1 cellular context compared by ENCODE assay signal in the genomic region with DNA sequence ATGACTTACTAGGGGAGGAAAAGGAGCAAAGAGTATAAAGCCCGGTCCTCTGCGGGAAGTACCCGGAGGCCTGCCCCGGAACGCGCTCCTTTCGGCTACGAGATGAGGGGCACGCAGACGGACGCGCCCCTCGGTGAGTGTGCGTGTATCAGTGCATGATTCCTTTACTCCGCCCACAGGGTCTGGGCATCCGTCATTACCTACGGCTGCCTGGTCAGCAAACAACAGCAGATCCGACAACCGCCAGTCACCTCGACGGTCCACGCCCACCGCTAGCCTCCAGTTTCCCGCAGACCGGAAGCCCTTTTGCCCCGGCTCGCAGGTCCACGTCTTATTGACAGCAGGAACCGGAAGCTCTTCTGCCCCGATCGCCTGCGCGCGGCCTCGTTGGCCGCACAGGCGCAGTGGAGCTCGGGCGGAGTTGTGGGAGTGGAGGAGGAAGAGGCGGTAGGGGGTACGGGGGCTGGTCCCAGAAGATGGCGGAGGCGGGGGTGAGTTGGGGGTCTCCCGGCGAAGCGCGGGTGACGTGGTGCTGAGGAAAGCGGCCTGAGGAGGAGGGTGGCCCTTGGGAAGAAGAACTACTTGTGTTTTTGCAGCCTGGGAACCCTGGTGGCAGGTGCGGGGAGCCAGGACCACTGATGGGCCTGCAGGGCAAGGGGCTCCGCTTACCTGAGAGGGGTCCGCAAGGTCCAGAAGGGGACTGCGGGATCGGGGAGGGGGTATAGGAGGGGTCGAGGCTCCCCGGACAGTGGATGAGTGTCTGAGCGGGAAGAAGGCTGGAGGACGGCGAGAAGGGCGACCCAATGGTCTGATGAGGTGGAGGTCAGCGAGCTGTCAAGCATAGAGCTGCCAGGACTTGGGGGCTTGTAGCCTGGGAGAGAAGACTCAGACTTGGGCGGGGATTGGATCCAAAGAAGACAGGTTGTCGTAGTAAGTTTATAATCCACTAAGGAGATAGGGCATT.
TF ChIP-seq lines count a peak whose summit lies in the region.

A gene (plus strand): TSS at position 421 of the 964 bp plus-strand sequence. CDS start 8,086 bp downstream, outside the sequence.

TF ChIP-seq in GM23338, 12 proteins besides CTCF, POLR2A, EP300 and RAD21 (continued from another document):
- TF ChIP-seq, protein P1, sequence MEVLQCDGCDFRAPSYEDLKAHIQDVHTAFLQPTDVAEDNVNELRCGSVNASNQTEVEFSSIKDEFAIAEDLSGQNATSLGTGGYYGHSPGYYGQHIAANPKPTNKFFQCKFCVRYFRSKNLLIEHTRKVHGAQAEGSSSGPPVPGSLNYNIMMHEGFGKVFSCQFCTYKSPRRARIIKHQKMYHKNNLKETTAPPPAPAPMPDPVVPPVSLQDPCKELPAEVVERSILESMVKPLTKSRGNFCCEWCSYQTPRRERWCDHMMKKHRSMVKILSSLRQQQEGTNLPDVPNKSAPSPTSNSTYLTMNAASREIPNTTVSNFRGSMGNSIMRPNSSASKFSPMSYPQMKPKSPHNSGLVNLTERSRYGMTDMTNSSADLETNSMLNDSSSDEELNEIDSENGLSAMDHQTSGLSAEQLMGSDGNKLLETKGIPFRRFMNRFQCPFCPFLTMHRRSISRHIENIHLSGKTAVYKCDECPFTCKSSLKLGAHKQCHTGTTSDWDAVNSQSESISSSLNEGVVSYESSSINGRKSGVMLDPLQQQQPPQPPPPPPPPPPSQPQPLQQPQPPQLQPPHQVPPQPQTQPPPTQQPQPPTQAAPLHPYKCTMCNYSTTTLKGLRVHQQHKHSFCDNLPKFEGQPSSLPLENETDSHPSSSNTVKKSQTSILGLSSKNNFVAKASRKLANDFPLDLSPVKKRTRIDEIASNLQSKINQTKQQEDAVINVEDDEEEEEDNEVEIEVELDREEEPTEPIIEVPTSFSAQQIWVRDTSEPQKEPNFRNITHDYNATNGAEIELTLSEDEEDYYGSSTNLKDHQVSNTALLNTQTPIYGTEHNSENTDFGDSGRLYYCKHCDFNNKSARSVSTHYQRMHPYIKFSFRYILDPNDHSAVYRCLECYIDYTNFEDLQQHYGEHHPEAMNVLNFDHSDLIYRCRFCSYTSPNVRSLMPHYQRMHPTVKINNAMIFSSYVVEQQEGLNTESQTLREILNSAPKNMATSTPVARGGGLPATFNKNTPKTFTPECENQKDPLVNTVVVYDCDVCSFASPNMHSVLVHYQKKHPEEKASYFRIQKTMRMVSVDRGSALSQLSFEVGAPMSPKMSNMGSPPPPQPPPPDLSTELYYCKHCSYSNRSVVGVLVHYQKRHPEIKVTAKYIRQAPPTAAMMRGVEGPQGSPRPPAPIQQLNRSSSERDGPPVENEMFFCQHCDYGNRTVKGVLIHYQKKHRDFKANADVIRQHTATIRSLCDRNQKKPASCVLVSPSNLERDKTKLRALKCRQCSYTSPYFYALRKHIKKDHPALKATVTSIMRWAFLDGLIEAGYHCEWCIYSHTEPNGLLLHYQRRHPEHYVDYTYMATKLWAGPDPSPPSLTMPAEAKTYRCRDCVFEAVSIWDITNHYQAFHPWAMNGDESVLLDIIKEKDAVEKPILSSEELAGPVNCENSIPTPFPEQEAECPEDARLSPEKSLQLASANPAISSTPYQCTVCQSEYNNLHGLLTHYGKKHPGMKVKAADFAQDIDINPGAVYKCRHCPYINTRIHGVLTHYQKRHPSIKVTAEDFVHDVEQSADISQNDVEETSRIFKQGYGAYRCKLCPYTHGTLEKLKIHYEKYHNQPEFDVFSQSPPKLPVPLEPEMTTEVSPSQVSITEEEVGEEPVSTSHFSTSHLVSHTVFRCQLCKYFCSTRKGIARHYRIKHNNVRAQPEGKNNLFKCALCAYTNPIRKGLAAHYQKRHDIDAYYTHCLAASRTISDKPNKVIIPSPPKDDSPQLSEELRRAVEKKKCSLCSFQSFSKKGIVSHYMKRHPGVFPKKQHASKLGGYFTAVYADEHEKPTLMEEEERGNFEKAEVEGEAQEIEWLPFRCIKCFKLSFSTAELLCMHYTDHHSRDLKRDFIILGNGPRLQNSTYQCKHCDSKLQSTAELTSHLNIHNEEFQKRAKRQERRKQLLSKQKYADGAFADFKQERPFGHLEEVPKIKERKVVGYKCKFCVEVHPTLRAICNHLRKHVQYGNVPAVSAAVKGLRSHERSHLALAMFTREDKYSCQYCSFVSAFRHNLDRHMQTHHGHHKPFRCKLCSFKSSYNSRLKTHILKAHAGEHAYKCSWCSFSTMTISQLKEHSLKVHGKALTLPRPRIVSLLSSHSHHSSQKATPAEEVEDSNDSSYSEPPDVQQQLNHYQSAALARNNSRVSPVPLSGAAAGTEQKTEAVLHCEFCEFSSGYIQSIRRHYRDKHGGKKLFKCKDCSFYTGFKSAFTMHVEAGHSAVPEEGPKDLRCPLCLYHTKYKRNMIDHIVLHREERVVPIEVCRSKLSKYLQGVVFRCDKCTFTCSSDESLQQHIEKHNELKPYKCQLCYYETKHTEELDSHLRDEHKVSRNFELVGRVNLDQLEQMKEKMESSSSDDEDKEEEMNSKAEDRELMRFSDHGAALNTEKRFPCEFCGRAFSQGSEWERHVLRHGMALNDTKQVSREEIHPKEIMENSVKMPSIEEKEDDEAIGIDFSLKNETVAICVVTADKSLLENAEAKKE (CRISPR knock-in tag; IDR thresholded peaks at IDR 0.05), result no peak
- peak; percentile 86 for TF ChIP-seq POLR2AphosphoS5 (IDR thresholded peaks at IDR 0.05; ENCODE audit: low read depth)
- no peak for TF ChIP-seq EZH2 (IDR thresholded peaks at IDR 0.05; ENCODE audit: low read depth, unreplicated experiment)
- no peak for TF ChIP-seq NANOG (IDR thresholded peaks at IDR 0.05; ENCODE audit: borderline replicate concordance)
- TF ChIP-seq, protein P2, sequence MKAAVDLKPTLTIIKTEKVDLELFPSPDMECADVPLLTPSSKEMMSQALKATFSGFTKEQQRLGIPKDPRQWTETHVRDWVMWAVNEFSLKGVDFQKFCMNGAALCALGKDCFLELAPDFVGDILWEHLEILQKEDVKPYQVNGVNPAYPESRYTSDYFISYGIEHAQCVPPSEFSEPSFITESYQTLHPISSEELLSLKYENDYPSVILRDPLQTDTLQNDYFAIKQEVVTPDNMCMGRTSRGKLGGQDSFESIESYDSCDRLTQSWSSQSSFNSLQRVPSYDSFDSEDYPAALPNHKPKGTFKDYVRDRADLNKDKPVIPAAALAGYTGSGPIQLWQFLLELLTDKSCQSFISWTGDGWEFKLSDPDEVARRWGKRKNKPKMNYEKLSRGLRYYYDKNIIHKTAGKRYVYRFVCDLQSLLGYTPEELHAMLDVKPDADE (IDR thresholded peaks at IDR 0.05), result peak; percentile 87; the same call in 1 of the 2 replicates
- TF ChIP-seq CREB1 (CRISPR knock-in tag; IDR thresholded peaks at IDR 0.05; ENCODE audit: low read depth), result peak; percentile 78
- no peak for TF ChIP-seq JUNB (IDR thresholded peaks at IDR 0.05; ENCODE audit: unreplicated experiment)
- TF ChIP-seq ZNF331 (CRISPR knock-in tag; IDR thresholded peaks at IDR 0.05; ENCODE audit: low read depth), result no peak
TF ChIP-seq in GM23338: peak in this region for 3.
